Comparison of ENCODE assay signal across 16 cellular contexts in the genomic region with DNA sequence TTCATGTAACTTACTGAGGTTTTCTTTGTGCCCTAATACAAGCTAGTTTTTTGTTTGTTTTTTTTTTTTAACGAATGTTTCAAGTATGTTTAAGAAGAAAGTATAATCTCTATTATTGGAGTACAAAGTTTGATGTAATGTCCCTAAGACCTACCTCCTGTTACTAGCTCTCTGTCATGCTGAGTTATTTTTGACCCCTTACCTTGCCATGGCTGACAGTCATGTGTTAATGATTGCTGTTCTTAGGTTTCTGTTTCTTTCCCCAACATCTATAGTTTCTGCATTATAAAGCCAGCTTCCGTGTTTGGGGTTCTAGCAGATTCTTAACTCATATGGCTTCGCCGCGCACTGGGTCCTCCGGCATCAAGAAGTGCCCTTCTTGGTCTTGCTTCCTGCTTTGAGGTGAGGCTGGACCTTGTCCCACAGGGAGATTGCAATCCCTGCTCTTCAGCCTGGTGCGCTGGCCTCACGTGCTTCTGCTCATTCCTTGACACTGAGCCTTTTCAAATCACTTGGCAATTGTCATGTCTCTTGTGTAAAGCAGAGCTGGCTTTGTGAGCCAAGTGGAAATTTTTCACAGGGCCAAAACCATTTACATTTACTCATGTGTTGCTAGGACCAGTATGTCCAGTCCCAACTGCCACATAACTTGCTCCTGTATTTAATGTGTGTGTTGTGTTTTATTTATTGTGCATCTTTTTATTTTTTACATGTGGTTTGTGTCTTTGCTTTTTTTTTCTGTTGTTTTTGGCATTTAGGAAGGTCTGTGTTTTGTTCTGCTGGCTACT.
A peak's percentile ranks its signal among the peaks of the same experiment; 100 is the strongest.
DNase-seq lines count a peak whose midpoint lies in the region; ATAC-seq and TF ChIP-seq lines count a peak whose summit lies in the region.
"Had no signal": no experiment of that assay in that cellular context is flagged by ENCODE, and none has a peak within 500 bp of the region (broad histone marks: within the 10 kb centered on the region; RNA-seq: fewer than 3 reads in every experiment).

No MANE protein-coding gene starts in this region.

- H3K27me3 Mint-ChIP-seq in WTC11 (ENCODE audit: low read depth) = no peaks in the 10 kb centered on the region; the same call in 1 of the 2 replicates

- no peak overlapping the region for H3K27ac Mint-ChIP-seq in stimulated activated effector memory CD8-positive, alpha-beta T cell treated with anti-CD3 and anti-CD28 coated beads, Interleukin-12 subunit alpha, Interleukin-12 subunit beta, amount 100 ng/mL, for 72 hours
- H3K27ac Mint-ChIP-seq in WTC11 = no peak overlapping the region
- H3K27ac Mint-ChIP-seq: activated CD4-positive, alpha-beta memory T cell treated with anti-CD3 and anti-CD28 coated beads, Interleukin-2, amount 10 ng/mL, durations not matched to agents 7 days and 5 days; natural killer cell treated with Interleukin-12 subunit alpha and Interleukin-12 subunit beta and Interleukin-15 and Interleukin-18, amount 100 ng/mL, for 72 hours had no signal

- in situ Hi-C loops in SK-MEL-5 (cut with HindIII; ENCODE audit: low pct_unique_long_range_greater_than_20kb, low sequenced_read_pairs) = no loop called here

- no peaks in the 10 kb centered on the region for H3K4me1 Mint-ChIP-seq in stimulated activated effector memory CD8-positive, alpha-beta T cell treated with anti-CD3 and anti-CD28 coated beads, Interleukin-12 subunit alpha, Interleukin-12 subunit beta, amount 100 ng/mL, for 72 hours
- H3K4me1 Mint-ChIP-seq in WTC11 = 0 out of 2 replicates have a peak, but pooled peaks cover 7% of the 10 kb centered on the region
- H3K4me1 Mint-ChIP-seq: activated CD4-positive, alpha-beta memory T cell treated with anti-CD3 and anti-CD28 coated beads, Interleukin-2, amount 10 ng/mL, durations not matched to agents 7 days and 5 days; central memory CD8-positive, alpha-beta T cell had no signal

- peaks cover 3% of the 10 kb centered on the region for H3K9me3 Mint-ChIP-seq in stimulated activated effector memory CD8-positive, alpha-beta T cell treated with anti-CD3 and anti-CD28 coated beads, Interleukin-12 subunit alpha, Interleukin-12 subunit beta, amount 100 ng/mL, for 72 hours
- peaks cover 10% of the 10 kb centered on the region for H3K9me3 Mint-ChIP-seq in WTC11
- H3K9me3 Mint-ChIP-seq: central memory CD8-positive, alpha-beta T cell had no signal

- ATAC-seq in GM19467 (IDR thresholded peaks at IDR 0.05; ENCODE audit: unreplicated experiment) (no peak), WTC11 (no peak)
- no peak for ATAC-seq in stimulated activated effector memory CD8-positive, alpha-beta T cell treated with anti-CD3 and anti-CD28 coated beads, Interleukin-12 subunit alpha, Interleukin-12 subunit beta, amount 100 ng/mL, for 72 hours
- ATAC-seq: esophagus mucosa; natural killer cell treated with Interleukin-12 subunit alpha and Interleukin-12 subunit beta and Interleukin-15 and Interleukin-18, amount 100 ng/mL, for 72 hours had no signal

- no peaks in the 10 kb centered on the region for H3K36me3 Mint-ChIP-seq in stimulated activated effector memory CD8-positive, alpha-beta T cell treated with anti-CD3 and anti-CD28 coated beads, Interleukin-12 subunit alpha, Interleukin-12 subunit beta, amount 100 ng/mL, for 72 hours
- peaks cover 9% of the 10 kb centered on the region for H3K36me3 Mint-ChIP-seq in WTC11

- H3K4me3 Mint-ChIP-seq in stimulated activated effector memory CD8-positive, alpha-beta T cell treated with anti-CD3 and anti-CD28 coated beads, Interleukin-12 subunit alpha, Interleukin-12 subunit beta, amount 100 ng/mL, for 72 hours = no peak overlapping the region
- H3K4me3 Mint-ChIP-seq in WTC11 = no peak overlapping the region
- H3K4me3 Mint-ChIP-seq: activated CD4-positive, alpha-beta memory T cell treated with anti-CD3 and anti-CD28 coated beads, Interleukin-2, amount 10 ng/mL, durations not matched to agents 7 days and 5 days; central memory CD8-positive, alpha-beta T cell; natural killer cell treated with Interleukin-12 subunit alpha and Interleukin-12 subunit beta and Interleukin-15 and Interleukin-18, amount 100 ng/mL, for 72 hours had no signal

- DNase-seq in AG08395 (ENCODE audit: low spot score) (peak; percentile 78), SK-MEL-5 (ENCODE audit: low read depth, low spot score) (peak; percentile 15), globus pallidus (ENCODE audit: low spot score) (peak; percentile 68), midbrain (lab: John Stamatoyannopoulos, UW) (peak; percentile 21), WTC11 (ENCODE audit: low spot score) (no peak), Kasumi-1 (lab: John Stamatoyannopoulos, UW) (no peak)
- no peak for DNase-seq in stimulated activated effector memory CD8-positive, alpha-beta T cell treated with anti-CD3 and anti-CD28 coated beads, Interleukin-12 subunit alpha, Interleukin-12 subunit beta, amount 100 ng/mL, for 72 hours (ENCODE audit: low spot score in 2 of 2)
- DNase-seq: activated CD4-positive, alpha-beta memory T cell treated with anti-CD3 and anti-CD28 coated beads, Interleukin-2, amount 10 ng/mL, durations not matched to agents 7 days and 5 days; activated gamma-delta T cell treated with Interleukin-2 at 50 U/mL for 16 hours; MM.1S; NCI-H2171 treated with DMSO at 0.1 percent for 48 hours; T-helper 2 cell had no signal

- CTCF ChIA-PET in WTC11 (lab: Charles Lee) = interaction anchor here (0.7 to 2.4 kb wide), 6 partner anchors 8 to 77 kb away, joined by 3 to 9 read pairs (median 3); no protein-coding TSS in a partner anchor

- no peak for TF ChIP-seq CTCF in WTC11 (IDR thresholded peaks at IDR 0.05)

- POLR2A ChIA-PET in WTC11 (lab: Charles Lee) = no interaction called here

TF ChIP-seq in WTC11, 78 proteins besides CTCF, POLR2A, EP300 and RAD21:
- TF ChIP-seq NR3C1 (CRISPR knock-in tag; conservative IDR thresholded peaks at IDR 0.05; ENCODE audit: low read depth) (no peak), JAZF1 (CRISPR knock-in tag; IDR thresholded peaks at IDR 0.05) (no peak), ZNF396 (CRISPR knock-in tag; IDR thresholded peaks at IDR 0.05; ENCODE audit: borderline replicate concordance) (no peak), NFYB (CRISPR knock-in tag; conservative IDR thresholded peaks at IDR 0.05; ENCODE audit: low read depth) (no peak), ZBTB21 (CRISPR knock-in tag; IDR thresholded peaks at IDR 0.05; ENCODE audit: borderline replicate concordance) (no peak), SMAD4 (CRISPR knock-in tag; IDR thresholded peaks at IDR 0.05) (no peak), GRHL2 (CRISPR knock-in tag; IDR thresholded peaks at IDR 0.05; ENCODE audit: insufficient replicate concordance, severe bottlenecking) (no peak), ZNF263 (CRISPR knock-in tag; IDR thresholded peaks at IDR 0.05; ENCODE audit: low read depth) (no peak), NR2C2 (CRISPR knock-in tag; IDR thresholded peaks at IDR 0.05) (no peak), ZNF317 (CRISPR knock-in tag; IDR thresholded peaks at IDR 0.05; ENCODE audit: borderline replicate concordance, low read depth) (no peak), CREM (CRISPR knock-in tag; IDR thresholded peaks at IDR 0.05) (no peak), CBFB (CRISPR knock-in tag; IDR thresholded peaks at IDR 0.05; ENCODE audit: low read depth) (no peak)
- TF ChIP-seq, protein P1, sequence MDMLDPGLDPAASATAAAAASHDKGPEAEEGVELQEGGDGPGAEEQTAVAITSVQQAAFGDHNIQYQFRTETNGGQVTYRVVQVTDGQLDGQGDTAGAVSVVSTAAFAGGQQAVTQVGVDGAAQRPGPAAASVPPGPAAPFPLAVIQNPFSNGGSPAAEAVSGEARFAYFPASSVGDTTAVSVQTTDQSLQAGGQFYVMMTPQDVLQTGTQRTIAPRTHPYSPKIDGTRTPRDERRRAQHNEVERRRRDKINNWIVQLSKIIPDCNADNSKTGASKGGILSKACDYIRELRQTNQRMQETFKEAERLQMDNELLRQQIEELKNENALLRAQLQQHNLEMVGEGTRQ (CRISPR knock-in tag; IDR thresholded peaks at IDR 0.05) = no peak
- TF ChIP-seq, protein P2, sequence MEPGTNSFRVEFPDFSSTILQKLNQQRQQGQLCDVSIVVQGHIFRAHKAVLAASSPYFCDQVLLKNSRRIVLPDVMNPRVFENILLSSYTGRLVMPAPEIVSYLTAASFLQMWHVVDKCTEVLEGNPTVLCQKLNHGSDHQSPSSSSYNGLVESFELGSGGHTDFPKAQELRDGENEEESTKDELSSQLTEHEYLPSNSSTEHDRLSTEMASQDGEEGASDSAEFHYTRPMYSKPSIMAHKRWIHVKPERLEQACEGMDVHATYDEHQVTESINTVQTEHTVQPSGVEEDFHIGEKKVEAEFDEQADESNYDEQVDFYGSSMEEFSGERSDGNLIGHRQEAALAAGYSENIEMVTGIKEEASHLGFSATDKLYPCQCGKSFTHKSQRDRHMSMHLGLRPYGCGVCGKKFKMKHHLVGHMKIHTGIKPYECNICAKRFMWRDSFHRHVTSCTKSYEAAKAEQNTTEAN (CRISPR knock-in tag; IDR thresholded peaks at IDR 0.05) = no peak
- TF ChIP-seq, protein P3, sequence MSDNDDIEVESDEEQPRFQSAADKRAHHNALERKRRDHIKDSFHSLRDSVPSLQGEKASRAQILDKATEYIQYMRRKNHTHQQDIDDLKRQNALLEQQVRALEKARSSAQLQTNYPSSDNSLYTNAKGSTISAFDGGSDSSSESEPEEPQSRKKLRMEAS (CRISPR knock-in tag; IDR thresholded peaks at IDR 0.05) = no peak
TF ChIP-seq in WTC11: peak in this region for 0.

Comparison
In these comparisons a context has a peak if more than half of its experiments do, and no peak if none do; other contexts are left out.
1. DNase-seq: peak in AG08395 (single experiment), SK-MEL-5 (single experiment), globus pallidus (single experiment) and midbrain (single experiment); none in stimulated activated effector memory CD8-positive, alpha-beta T cell treated with anti-CD3 and anti-CD28 coated beads, Interleukin-12 subunit alpha, Interleukin-12 subunit beta, amount 100 ng/mL, for 72 hours (0 of 2), WTC11 (single experiment) and Kasumi-1 (0 of 2).